In the genomic region with DNA sequence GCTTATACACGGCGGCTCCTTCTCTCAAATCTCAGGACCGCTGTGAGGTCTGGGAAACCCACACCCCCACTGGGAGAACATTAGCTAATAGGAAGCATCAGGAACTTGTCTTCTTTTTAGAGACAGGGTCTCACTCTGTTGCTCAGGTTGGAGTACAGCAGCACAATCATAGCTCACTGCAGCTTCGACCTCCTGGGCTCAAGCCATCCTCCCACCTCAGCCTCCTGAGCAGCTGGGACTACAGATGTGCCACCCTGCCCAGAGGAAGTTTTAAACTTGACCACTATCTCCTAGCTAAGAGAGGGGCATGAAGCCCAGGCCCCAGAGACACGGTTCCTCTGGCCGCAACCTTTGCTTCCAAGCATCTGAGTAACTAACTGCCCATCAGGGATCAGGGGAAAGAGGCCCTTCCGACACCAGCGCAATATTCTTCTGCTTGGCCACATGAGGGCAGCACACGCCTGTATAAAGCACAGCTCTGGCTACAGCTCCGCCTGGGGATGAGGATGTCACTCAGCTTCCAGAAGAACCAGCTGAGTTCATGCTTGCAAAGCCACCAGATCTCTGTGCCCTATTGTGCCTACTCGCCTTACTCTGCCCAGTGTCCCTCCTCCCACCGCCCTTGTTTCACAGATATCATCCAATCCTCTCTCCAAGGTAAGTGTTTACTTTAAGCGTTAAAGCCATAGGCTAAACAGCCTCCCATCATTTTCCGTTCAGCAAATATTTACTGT, we compare ENCODE assay signal across 8 cellular contexts. TPM values are rescaled to one million over a fixed set of nuclear protein-coding genes. Genes with fewer than 3 reads are reported as not detected.
A peak's percentile ranks its signal among the peaks of the same experiment; 100 is the strongest.
DNase-seq lines count a peak whose midpoint lies in the region; ATAC-seq, FAIRE-seq and TF ChIP-seq lines count a peak whose summit lies in the region.

No MANE protein-coding gene starts in this region.

- CTCF ChIA-PET in AG04449 (lab: Yijun Ruan, JAX) = interaction anchor here (0.7 to 12.1 kb wide), 23 partner anchors 10 to 1721 kb away, joined by 3 to 254 read pairs (median 5); no protein-coding TSS in a partner anchor
- CTCF ChIA-PET in activated naive CD4-positive, alpha-beta T cell treated with anti-CD3 and anti-CD28 coated beads, Interleukin-2, amount 10 ng/mL, durations not matched to agents 7 days and 5 days (lab: Charles Lee) = interaction anchor here (0.6 to 5.4 kb wide), 16 partner anchors 10 to 303 kb away, joined by 3 to 26 read pairs (median 6); no protein-coding TSS in a partner anchor

- no peaks in the 10 kb centered on the region for H3K4me1 Mint-ChIP-seq in activated naive CD4-positive, alpha-beta T cell treated with anti-CD3 and anti-CD28 coated beads, Interleukin-2, amount 10 ng/mL, durations not matched to agents 7 days and 5 days
- H3K4me1 Mint-ChIP-seq in progenitor cell of endocrine pancreas (ENCODE audit: low read depth) = peaks cover 3% of the 10 kb centered on the region

- H3K4me3 ChIP-seq in AG04449 (ENCODE audit: low read depth, low read length) (no peak overlapping the region), GM12875 (ENCODE audit: low read depth, low read length) (no peak overlapping the region)

- ATAC-seq in HG03135 (IDR thresholded peaks at IDR 0.05; ENCODE audit: unreplicated experiment) = no peak

- POLR2A ChIA-PET in AG04449 (lab: Yijun Ruan, JAX) = no interaction called here

- no peak overlapping the region for H3K4me3 Mint-ChIP-seq in activated naive CD4-positive, alpha-beta T cell treated with anti-CD3 and anti-CD28 coated beads, Interleukin-2, amount 10 ng/mL, durations not matched to agents 7 days and 5 days
- H3K4me3 Mint-ChIP-seq in progenitor cell of endocrine pancreas (ENCODE audit: low read depth) = no peak overlapping the region

- TF ChIP-seq CTCF in AG04449 (IDR thresholded peaks at IDR 0.05; ENCODE audit: insufficient read depth, low read length, missing control alignments) (peak; percentile 77), GM12875 (IDR thresholded peaks at IDR 0.05; ENCODE audit: borderline replicate concordance, insufficient read depth, low read depth, low read length) (peak; percentile 72), progenitor cell of endocrine pancreas (IDR thresholded peaks at IDR 0.05; ENCODE audit: unreplicated experiment) (peak; percentile 83)

- FAIRE-seq in RCC 7860 (lab: Jason Lieb, UNC) = no peak

- H3K27me3 Mint-ChIP-seq in activated naive CD4-positive, alpha-beta T cell treated with anti-CD3 and anti-CD28 coated beads, Interleukin-2, amount 10 ng/mL, durations not matched to agents 7 days and 5 days = peaks cover 35% of the 10 kb centered on the region
- H3K27me3 Mint-ChIP-seq in progenitor cell of endocrine pancreas = peaks cover 54% of the 10 kb centered on the region

- intact Hi-C loops in head of caudate nucleus (cut with DNase I) = no loop called here

- no peak overlapping the region for H3K27ac Mint-ChIP-seq in activated naive CD4-positive, alpha-beta T cell treated with anti-CD3 and anti-CD28 coated beads, Interleukin-2, amount 10 ng/mL, durations not matched to agents 7 days and 5 days
- H3K27ac Mint-ChIP-seq in progenitor cell of endocrine pancreas = peak overlapping the region; percentile 67

- no peaks in the 10 kb centered on the region for H3K36me3 Mint-ChIP-seq in activated naive CD4-positive, alpha-beta T cell treated with anti-CD3 and anti-CD28 coated beads, Interleukin-2, amount 10 ng/mL, durations not matched to agents 7 days and 5 days
- no peaks in the 10 kb centered on the region for H3K36me3 Mint-ChIP-seq in progenitor cell of endocrine pancreas (ENCODE audit: insufficient read depth)

- peak; percentile 24 for DNase-seq in AG04449 (ENCODE audit: low read depth, low spot score)
- peak; percentile 67 for DNase-seq in HT-29 (ENCODE audit: low spot score)
- peak; percentile 64 for DNase-seq in RCC 7860 (ENCODE audit: low spot score)
- peak; percentile 61 for DNase-seq in activated naive CD4-positive, alpha-beta T cell treated with anti-CD3 and anti-CD28 coated beads, Interleukin-2, amount 10 ng/mL, durations not matched to agents 7 days and 5 days
- peak; percentile 54 to 91 (median 81) for DNase-seq in head of caudate nucleus
- DNase-seq in progenitor cell of endocrine pancreas (ENCODE audit: low spot score, unreplicated experiment) = peak; percentile 43

- no peaks in the 10 kb centered on the region for H3K9me3 Mint-ChIP-seq in activated naive CD4-positive, alpha-beta T cell treated with anti-CD3 and anti-CD28 coated beads, Interleukin-2, amount 10 ng/mL, durations not matched to agents 7 days and 5 days
- no peaks in the 10 kb centered on the region for H3K9me3 Mint-ChIP-seq in progenitor cell of endocrine pancreas (ENCODE audit: low read depth)

RNA-seq across cellular contexts. Expression of gene SLC6A11, which starts 57.6 kb away (rescaled TPM):
- not detected in 2 replicates for total RNA-seq in HT-29 (2014; rRNA removed; shearing (Covaris generic))
- 0.19 and 0.22 TPM in 2 replicates for total RNA-seq in progenitor cell of endocrine pancreas

Comparison
In these comparisons a context has a peak if more than half of its experiments do, and no peak if none do; other contexts are left out.
1. DNase-seq: peak in every context shown above with its lines; median percentile 81 in head of caudate nucleus; 67 in HT-29; 64 in RCC 7860; 61 in activated naive CD4-positive, alpha-beta T cell treated with anti-CD3 and anti-CD28 coated beads, Interleukin-2, amount 10 ng/mL, durations not matched to agents 7 days and 5 days; 43 in progenitor cell of endocrine pancreas; 24 in AG04449.